Comparison of ENCODE assay signal across 9 cellular contexts in genomic region chr12:110677206-110677911, GRCh38. TPM values are rescaled to one million over a fixed set of nuclear protein-coding genes. Genes with fewer than 3 reads are reported as not detected.
DNase-seq lines count a peak whose midpoint lies in the region; ATAC-seq, FAIRE-seq and TF ChIP-seq lines count a peak whose summit lies in the region.
"Had no signal": no experiment of that assay in that cellular context is flagged by ENCODE, and none has a peak within 500 bp of the region (broad histone marks: within the 10 kb centered on the region; RNA-seq: fewer than 3 reads in every experiment).

No MANE protein-coding gene starts in this region.

- no peak overlapping the region for H2BK20ac ChIP-seq in H9 (ENCODE audit: low read depth, low read length, poor library complexity, severe bottlenecking)

- no peak overlapping the region for H3K23ac ChIP-seq in H9 (ENCODE audit: insufficient read length, low read depth, low read length)

- H3K36me3 Mint-ChIP-seq in H9 (ENCODE audit: insufficient read depth in 1 of 3, low read depth in 3 of 3), result peaks cover 0 to 4% (median 0%) of the 10 kb centered on the region in 3 experiments; a peak in 2 of 7 replicates

- peaks cover 0 to 3% of the 10 kb centered on the region in 2 experiments; a peak in 2 of 5 replicates for H3K9me3 Mint-ChIP-seq in H9

- no peaks in the 10 kb centered on the region for H3K79me2 ChIP-seq in H9 (ENCODE audit: insufficient read depth, low read length)

- H3K23me2 ChIP-seq in H9 (ENCODE audit: insufficient read length, low read depth, low read length, poor library complexity, severe bottlenecking), result no peaks in the 10 kb centered on the region

- H4K20me1 ChIP-seq in H9 (ENCODE audit: control insufficient read depth, insufficient read depth, insufficient read length), result no peaks in the 10 kb centered on the region

- no peak overlapping the region for H3K9ac ChIP-seq in H9 (ENCODE audit: extremely low read depth, insufficient read length, low read length)

- peak; percentile 86 to 87 for DNase-seq in Kasumi-1 (lab: John Stamatoyannopoulos, UW)
- no peak for DNase-seq in Right ventricle myocardium superior
- DNase-seq in lower leg skin (ENCODE audit: low spot score in 2 of 2), result no peak
- no peak for DNase-seq in frontal cortex (ENCODE audit: low spot score in 2 of 2)
- no peak for DNase-seq in H9
- DNase-seq: IMR-90 had no signal

- no peak overlapping the region for H2BK15ac ChIP-seq in H9 (ENCODE audit: low read depth, low read length)

- H3K14ac ChIP-seq in H9 (ENCODE audit: insufficient read depth, low read length), result no peak overlapping the region

- no peak for FAIRE-seq in frontal cortex (lab: Jason Lieb, UNC)

- TF ChIP-seq POLR2A in lower leg skin (IDR thresholded peaks at IDR 0.05), result no peak

- intact Hi-C loops in Right ventricle myocardium superior (cut with DNase I), result no loop called here
- intact Hi-C loops in lower leg skin (cut with DNase I; ENCODE audit: low total_unique reads), result no loop called here

- TF ChIP-seq CTCF in lower leg skin (IDR thresholded peaks at IDR 0.05) (no peak), H9 (conservative IDR thresholded peaks at IDR 0.05) (no peak)

- H3K4me1 ChIP-seq in H9 (ENCODE audit: insufficient read depth, low read length), result no peaks in the 10 kb centered on the region

- ATAC-seq in GM18499 (IDR thresholded peaks at IDR 0.05; ENCODE audit: insufficient read depth, unreplicated experiment) (peak; percentile 54), GM21717 (IDR thresholded peaks at IDR 0.05; ENCODE audit: unreplicated experiment) (peak; percentile 50), Right ventricle myocardium superior (ENCODE audit: poor library complexity) (peak; percentile 54), GM18873 (IDR thresholded peaks at IDR 0.05; ENCODE audit: low FRiP score, unreplicated experiment) (no peak)

- peaks cover 4 to 5% of the 10 kb centered on the region in 2 experiments for H3K4me1 Mint-ChIP-seq in H9

- 65 to 68% methylated on average over 5 of the region's 5 CpGs for WGBS in lower leg skin, 2 donors
- WGBS in H9 (ENCODE audit: extremely low coverage, insufficient read length, low lambda C conversion rate), result no CpG with 5 or more reads among the region's 5 CpGs

- no peak overlapping the region for H2BK5ac ChIP-seq in H9 (ENCODE audit: insufficient read length, low read length)

- H3K18ac ChIP-seq in H9 (ENCODE audit: insufficient read length, low read depth, low read length), result no peak overlapping the region

- no peaks in the 10 kb centered on the region for H3K27me3 Mint-ChIP-seq in H9 (ENCODE audit: low read depth)

- no peak overlapping the region for H4K8ac ChIP-seq in H9 (replicated peaks; ENCODE audit: insufficient read length, low read depth, low read length)

- no peak overlapping the region for H4K91ac ChIP-seq in H9 (ENCODE audit: insufficient read length, low read depth, low read length)

- no peak overlapping the region for H2BK120ac ChIP-seq in H9 (ENCODE audit: low read depth, low read length, poor library complexity, severe bottlenecking)

- no peaks in the 10 kb centered on the region for H3K27me3 ChIP-seq in H9 (ENCODE audit: insufficient read depth, low read length)

- H2AK5ac ChIP-seq in H9 (ENCODE audit: insufficient read length, low read length), result no peak overlapping the region

- H3K4me3 Mint-ChIP-seq in H9, result no peak overlapping the region

- H3K4ac ChIP-seq in H9 (ENCODE audit: low read depth, low read length), result no peak overlapping the region

- H3K4me2 ChIP-seq in H9 (ENCODE audit: insufficient read depth, insufficient read length, low read length), result no peak overlapping the region

- no peaks in the 10 kb centered on the region for H3K79me1 ChIP-seq in H9 (ENCODE audit: insufficient read depth, low read depth, low read length, poor library complexity, severe bottlenecking)

- H2AFZ ChIP-seq in H9 (ENCODE audit: low read length), result no peak overlapping the region

- no peak overlapping the region for H4K5ac ChIP-seq in H9 (ENCODE audit: insufficient read length, low read depth, low read length)

- H3K27ac Mint-ChIP-seq in H9, result peak overlapping the region in 1 of 3 experiments; percentile 76; a peak in 3 of 7 replicates

- H3K9me3 ChIP-seq in H9 (ENCODE audit: control insufficient read depth, low read depth, low read length), result no peaks in the 10 kb centered on the region

- no peak overlapping the region for H3T11ph ChIP-seq in H9 (ENCODE audit: low read length)

- H3K27ac ChIP-seq in H9 (ENCODE audit: insufficient read length, low read depth, low read length), result no peak overlapping the region

- no peak overlapping the region for H3K56ac ChIP-seq in H9 (ENCODE audit: insufficient read length, low read depth, low read length)

- no peak overlapping the region for H2BK12ac ChIP-seq in H9 (ENCODE audit: insufficient read length, low read depth, low read length)

- H3K4me3 ChIP-seq in lower leg skin (ENCODE audit: low read depth, poor library complexity, severe bottlenecking), result no peak overlapping the region

RNA-seq across cellular contexts. Expression of gene HVCN1, which starts 11.6 kb away (rescaled TPM):
- 11.9 TPM for total RNA-seq in Right ventricle myocardium superior
- total RNA-seq in lower leg skin, result 1 to 10 TPM; 2.2 to 3.5 (median 3.3) TPM
- total RNA-seq in frontal cortex, result 7.3 TPM
- total RNA-seq in H9 (2021), result 5.2 and 5.5 TPM in 2 replicates

Comparison
In these comparisons a context has a peak if more than half of its experiments do, and no peak if none do; other contexts are left out.
1. DNase-seq: peak in Kasumi-1 (2 of 2); none in Right ventricle myocardium superior (single experiment), lower leg skin (0 of 2), frontal cortex (0 of 2) and H9 (single experiment).